ENCODE assay signal across 8 cellular contexts in the genomic region with DNA sequence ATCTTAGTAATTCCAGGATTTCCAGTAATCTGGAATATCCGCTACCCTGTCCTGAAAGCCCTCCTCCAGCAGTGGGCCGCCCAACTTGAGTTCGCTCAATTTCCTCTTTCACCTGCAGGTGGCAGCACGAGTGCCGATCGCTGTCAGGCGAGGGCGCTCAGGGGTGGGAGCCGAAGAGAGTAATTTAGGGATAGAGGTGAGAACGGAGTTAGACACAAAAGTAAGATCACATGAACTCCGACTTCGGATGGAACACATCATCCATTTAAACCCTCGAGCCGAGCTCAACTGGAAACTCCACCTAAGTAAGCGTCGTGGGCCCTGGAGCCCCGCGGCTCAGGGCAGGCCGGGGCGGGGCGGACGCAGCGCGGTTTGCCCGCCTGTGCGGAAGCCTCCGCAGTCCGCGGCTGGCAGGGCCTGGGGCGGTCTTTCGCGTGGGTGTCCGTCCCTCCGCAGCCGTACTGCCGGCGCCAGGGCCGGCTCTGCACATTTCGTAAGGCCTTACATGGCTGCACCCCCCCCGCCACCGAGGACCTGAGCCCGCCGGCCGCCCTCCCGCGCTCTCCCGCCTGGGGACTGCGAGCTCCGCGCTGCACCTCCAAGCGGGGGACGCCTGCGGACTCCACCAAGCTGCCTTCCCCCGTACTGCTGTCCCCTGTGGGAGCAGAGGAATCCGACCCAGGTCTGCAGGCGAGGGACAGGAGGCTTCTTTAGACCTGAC.
A peak's percentile ranks its signal among the peaks of the same experiment; 100 is the strongest.
DNase-seq lines count a peak whose midpoint lies in the region; ATAC-seq and TF ChIP-seq lines count a peak whose summit lies in the region.

No MANE protein-coding gene starts in this region.

- H3K9me3 Mint-ChIP-seq in activated CD4-positive, alpha-beta memory T cell treated with anti-CD3 and anti-CD28 coated beads, Interleukin-2, amount 10 ng/mL, durations not matched to agents 7 days and 5 days, result no peaks in the 10 kb centered on the region

- H3K27ac ChIP-seq in C4-2B, result no peak overlapping the region

- H3K27me3 Mint-ChIP-seq in activated CD4-positive, alpha-beta memory T cell treated with anti-CD3 and anti-CD28 coated beads, Interleukin-2, amount 10 ng/mL, durations not matched to agents 7 days and 5 days, result peaks cover 13% of the 10 kb centered on the region

- H3K4me3 Mint-ChIP-seq in activated CD4-positive, alpha-beta memory T cell treated with anti-CD3 and anti-CD28 coated beads, Interleukin-2, amount 10 ng/mL, durations not matched to agents 7 days and 5 days, result peak overlapping the region; percentile 74

- peaks cover 8% of the 10 kb centered on the region for H3K4me1 Mint-ChIP-seq in activated CD4-positive, alpha-beta memory T cell treated with anti-CD3 and anti-CD28 coated beads, Interleukin-2, amount 10 ng/mL, durations not matched to agents 7 days and 5 days

- ATAC-seq in GM19372 (IDR thresholded peaks at IDR 0.05; ENCODE audit: low read depth, unreplicated experiment) (peak; percentile 89), HG03520 (IDR thresholded peaks at IDR 0.05; ENCODE audit: unreplicated experiment) (peak; percentile 92)

- DNase-seq in NCI-H748 treated with DMSO at 0.1 percent for 48 hours (lab: John Stamatoyannopoulos, UW) (peak; percentile 47), medulla oblongata (ENCODE audit: extremely low spot score) (peak; percentile 87)
- DNase-seq in activated CD4-positive, alpha-beta memory T cell treated with anti-CD3 and anti-CD28 coated beads, Interleukin-2, amount 10 ng/mL, durations not matched to agents 7 days and 5 days, result peak; percentile 81
- DNase-seq in effector CD8-positive, alpha-beta T cell (lab: John Stamatoyannopoulos, UW), result peak; percentile 70
- peak; percentile 66 to 68 (median 67) for DNase-seq in stimulated activated CD4-positive, alpha-beta T cell treated with anti-CD3 and anti-CD28 coated beads, TNF-alpha, amount 100 ng/mL, for 4 hours (ENCODE audit: low read depth in 3 of 3)

- CTCF ChIA-PET in activated CD4-positive, alpha-beta memory T cell treated with anti-CD3 and anti-CD28 coated beads, Interleukin-2, amount 10 ng/mL, durations not matched to agents 7 days and 5 days (lab: Charles Lee), result interaction anchor here (0.7 to 6.9 kb wide), 17 partner anchors 13 to 171 kb away, joined by 3 to 104 read pairs (median 4); partner anchors contain the start of gene HK2

- POLR2A ChIA-PET in activated CD4-positive, alpha-beta memory T cell treated with anti-CD3 and anti-CD28 coated beads, Interleukin-2, amount 10 ng/mL, durations not matched to agents 7 days and 5 days (lab: Charles Lee), result interaction anchor here (1.3 kb wide), 1 partner anchor 162 kb away, joined by 4 read pairs; no protein-coding TSS in a partner anchor

- H3K27ac Mint-ChIP-seq in activated CD4-positive, alpha-beta memory T cell treated with anti-CD3 and anti-CD28 coated beads, Interleukin-2, amount 10 ng/mL, durations not matched to agents 7 days and 5 days, result no peak overlapping the region

- peak; percentile 80 for TF ChIP-seq CTCF in C4-2B (conservative IDR thresholded peaks at IDR 0.05)

- no peaks in the 10 kb centered on the region for H3K36me3 Mint-ChIP-seq in activated CD4-positive, alpha-beta memory T cell treated with anti-CD3 and anti-CD28 coated beads, Interleukin-2, amount 10 ng/mL, durations not matched to agents 7 days and 5 days (ENCODE audit: low read depth)
